ENCODE assay signal across 34 cellular contexts in the genomic region with DNA sequence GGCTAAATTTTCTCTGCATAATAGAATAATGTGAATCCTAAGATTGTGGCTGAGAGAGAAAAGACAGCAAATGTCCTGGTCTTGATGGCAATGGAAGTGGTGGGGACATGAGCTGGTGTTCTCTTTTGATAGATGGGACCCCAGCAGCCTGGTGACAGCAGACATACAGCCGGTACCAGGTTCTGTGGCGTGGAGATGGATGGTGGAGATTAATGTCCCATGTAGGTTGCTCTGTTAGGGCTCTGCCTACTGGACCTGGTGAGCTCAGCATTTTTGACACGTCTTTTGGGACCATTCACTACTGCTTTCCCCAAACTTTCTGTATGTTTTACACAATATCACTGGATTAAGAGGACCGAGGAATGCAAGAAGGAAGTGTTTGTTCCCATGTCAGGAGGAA. TPM values are rescaled to one million over a fixed set of nuclear protein-coding genes. Genes with fewer than 3 reads are reported as not detected.
DNase-seq lines count a peak whose midpoint lies in the region; ATAC-seq, FAIRE-seq and TF ChIP-seq lines count a peak whose summit lies in the region.
"Had no signal": no experiment of that assay in that cellular context is flagged by ENCODE, and none has a peak within 500 bp of the region (broad histone marks: within the 10 kb centered on the region; RNA-seq: fewer than 3 reads in every experiment).

No MANE protein-coding gene starts in this region.

- peaks cover 23% of the 10 kb centered on the region for H3K9me3 Mint-ChIP-seq in WTC11
- H3K9me3 Mint-ChIP-seq: stimulated activated naive CD8-positive, alpha-beta T cell treated with anti-CD3 and anti-CD28 coated beads, Interleukin-15, amount 100 ng/mL, for 72 hours had no signal

- H3K4me1 Mint-ChIP-seq in WTC11 = peaks cover 6% of the 10 kb centered on the region

- H3K27ac ChIP-seq in HepG2 (ENCODE audit: extremely low read length, insufficient read depth, low read length) = no peak overlapping the region
- no peak overlapping the region for H3K27ac ChIP-seq in right lobe of liver
- H3K27ac ChIP-seq: BLaER1, esophagus squamous epithelium, SJSA1, skin epidermis had no signal

- BruUV-seq in HepG2 (replicated peaks; lab: Mats Ljungman, UMichigan) = no TSS peak

- in situ Hi-C loops in HepG2 (cut with HindIII; ENCODE audit: extremely low pct_ligation_motif_present, low pct_unique_long_range_greater_than_20kb) = loop anchor here (10.0 kb wide), 1 partner anchor 180 kb away; the partner anchor contains the start of gene CEACAM18

- no peak overlapping the region for H3K4me2 ChIP-seq in HepG2 (ENCODE audit: low read depth, low read length)
- H3K4me2 ChIP-seq: BLaER1 had no signal

- TF ChIP-seq EP300 in HepG2 (IDR thresholded peaks at IDR 0.05; ENCODE audit: low read depth in 2 of 2, low read length in 2 of 2) (no peak), HepG2 (CRISPR knock-in tag; IDR thresholded peaks at IDR 0.05; ENCODE audit: borderline replicate concordance) (no peak)

- ATAC-seq in HepG2 = no peak
- no peak for ATAC-seq in right lobe of liver
- ATAC-seq in WTC11 = peak; percentile 69
- no peak for ATAC-seq in GM19035 (IDR thresholded peaks at IDR 0.05; ENCODE audit: unreplicated experiment)
- ATAC-seq: activated CD4-positive, alpha-beta T cell treated with anti-CD3 and anti-CD28 coated beads for 36 hours; stimulated activated naive CD8-positive, alpha-beta T cell treated with anti-CD3 and anti-CD28 coated beads, Interleukin-15, amount 100 ng/mL, for 72 hours had no signal

- no peak overlapping the region for H3K9ac ChIP-seq in HepG2 (ENCODE audit: insufficient read depth, low read depth, low read length)
- H3K9ac ChIP-seq: BLaER1 had no signal

- FAIRE-seq in HepG2 (lab: Jason Lieb, UNC) = no peak
- FAIRE-seq: astrocyte, frontal cortex, GM12892 had no signal

- H3K36me3 Mint-ChIP-seq in WTC11 = peaks cover 6% of the 10 kb centered on the region

- TF ChIP-seq CTCF in HepG2 (CRISPR knock-in tag; IDR thresholded peaks at IDR 0.05) (no peak), right lobe of liver (IDR thresholded peaks at IDR 0.05) (no peak), WTC11 (IDR thresholded peaks at IDR 0.05) (no peak)

- CTCF ChIA-PET in HepG2 (lab: Yijun Ruan, JAX; ENCODE audit: low intra/inter-chr PET ratio, low total read pairs) = no interaction called here
- CTCF ChIA-PET in WTC11 (lab: Charles Lee) = interaction anchor here (0.5 to 2.0 kb wide), 17 partner anchors 27 to 560 kb away, joined by 3 to 10 read pairs (median 4); no protein-coding TSS in a partner anchor

- H3K36me3 ChIP-seq in HepG2 (replicated peaks in 1 of 2; ENCODE audit: control insufficient read depth in 1 of 2, insufficient read depth in 2 of 2, low read length in 2 of 2) (no peaks in the 10 kb centered on the region), right lobe of liver (no peaks in the 10 kb centered on the region)
- H3K36me3 ChIP-seq: BLaER1, esophagus squamous epithelium, HAP-1, SJSA1 had no signal

- no peaks in the 10 kb centered on the region for H4K20me1 ChIP-seq in HepG2 (ENCODE audit: insufficient read depth, low read length)
- H4K20me1 ChIP-seq: BLaER1 had no signal

- WGBS in HepG2 (ENCODE audit: low lambda C conversion rate) = 19% methylated on average over 4 of the region's 4 CpGs
- 49% methylated on average over 4 of the region's 4 CpGs for WGBS in right lobe of liver (ENCODE audit: insufficient coverage, low coverage, low lambda C conversion rate, missing lambda C conversion rate)

- no peak overlapping the region for H3K4me3 Mint-ChIP-seq in WTC11
- H3K4me3 Mint-ChIP-seq: activated CD4-positive, alpha-beta T cell treated with anti-CD3 and anti-CD28 coated beads for 36 hours; nephron; stimulated activated naive CD8-positive, alpha-beta T cell treated with anti-CD3 and anti-CD28 coated beads, Interleukin-15, amount 100 ng/mL, for 72 hours had no signal

- H3K4me1 ChIP-seq in HepG2 (ENCODE audit: insufficient read depth, low read length) (no peaks in the 10 kb centered on the region), right lobe of liver (peaks cover 0 to 3% (median 0%) of the 10 kb centered on the region in 4 donors)
- H3K4me1 ChIP-seq: HAP-1, SJSA1 had no signal

- H3K9me3 ChIP-seq in HepG2 (ENCODE audit: low read length) = no peaks in the 10 kb centered on the region
- H3K9me3 ChIP-seq in right lobe of liver = no peaks in the 10 kb centered on the region
- H3K9me3 ChIP-seq: BLaER1, esophagus squamous epithelium, HAP-1, SJSA1 had no signal

- no peak overlapping the region for H2AFZ ChIP-seq in HepG2 (ENCODE audit: low read length)

- H3K27me3 ChIP-seq in HepG2 (ENCODE audit: control insufficient read depth in 1 of 2, insufficient read depth in 2 of 2, low read length in 2 of 2) (no peaks in the 10 kb centered on the region), right lobe of liver (no peaks in the 10 kb centered on the region)
- H3K27me3 ChIP-seq: BLaER1, SJSA1 had no signal

- H3K79me2 ChIP-seq in HepG2 (ENCODE audit: insufficient read depth, low read length) = no peaks in the 10 kb centered on the region

- no peak for TF ChIP-seq RAD21 in HepG2 (CRISPR knock-in tag; IDR thresholded peaks at IDR 0.05)

- H3K4me3 ChIP-seq in HepG2 (replicated peaks in 1 of 3; ENCODE audit: insufficient read depth in 1 of 3, low read depth in 2 of 3, low read length in 3 of 3) = no peak overlapping the region
- H3K4me3 ChIP-seq in right lobe of liver = no peak overlapping the region
- H3K4me3 ChIP-seq: BLaER1, esophagus squamous epithelium, HAP-1, lung, SJSA1, skin epidermis had no signal

- H3K27ac Mint-ChIP-seq in WTC11 = no peak overlapping the region
- H3K27ac Mint-ChIP-seq: activated CD4-positive, alpha-beta T cell treated with anti-CD3 and anti-CD28 coated beads for 36 hours; nephron; stimulated activated naive CD8-positive, alpha-beta T cell treated with anti-CD3 and anti-CD28 coated beads, Interleukin-15, amount 100 ng/mL, for 72 hours had no signal

- DNase-seq in HepG2 (ENCODE audit: low spot score) (no peak), right lobe of liver (no peak), NOMO-1 treated with DMSO at 0.1 percent for 48 hours (lab: John Stamatoyannopoulos, UW; ENCODE audit: unreplicated experiment) (peak; percentile 14), WTC11 (ENCODE audit: low spot score) (peak; percentile 34), ecto neural progenitor cell (ENCODE audit: low spot score) (no peak)
- no peak for DNase-seq in activated naive CD4-positive, alpha-beta T cell (lab: John Stamatoyannopoulos, UW)
- DNase-seq in activated CD4-positive, alpha-beta T cell treated with anti-CD3 and anti-CD28 coated beads for 48 hours = no peak
- DNase-seq: activated CD4-positive, alpha-beta T cell treated with anti-CD3 and anti-CD28 coated beads for 36 hours; activated effector memory CD4-positive, alpha-beta T cell treated with anti-CD3 and anti-CD28 coated beads, Interleukin-2, amount 50 U/mL, for 16 hours; caudate nucleus; COR-L47; esophagus squamous epithelium; NCI-H1092 treated with DMSO at 0.1 percent for 48 hours; NCI-H187; NCI-H2171; NCI-H510A; NK-92 treated with Interleukin-12 subunit alpha and Interleukin-12 subunit beta, amount 100 ng/mL, for 24 hours had no signal

- intact Hi-C loops in HepG2 (cut with micrococcal nuclease; ENCODE audit: unreplicated experiment) (loop anchor here (5.0 kb wide), 1 partner anchor 227 kb away; no protein-coding TSS in a partner anchor), right lobe of liver (cut with DNase I) (loop anchor here in 1 of 2 donors (10.0 kb wide), 1 partner anchor 170 kb away; no protein-coding TSS in a partner anchor)

- POLR2A ChIA-PET in HepG2 (lab: Yijun Ruan, JAX) (no interaction called here), WTC11 (lab: Charles Lee) (no interaction called here)

- peaks cover 53% of the 10 kb centered on the region for H3K27me3 Mint-ChIP-seq in WTC11 (ENCODE audit: low read depth)

- TF ChIP-seq POLR2A in HepG2 (IDR thresholded peaks at IDR 0.05; ENCODE audit: insufficient read depth in 1 of 2, low read depth in 2 of 2, low read length in 2 of 2) (no peak), right lobe of liver (IDR thresholded peaks at IDR 0.05) (no peak)

RNA-seq across cellular contexts. Expression of gene SIGLEC14, which starts 8.2 kb away (rescaled TPM):
- 0.09 TPM in 1 of 2 replicates, not detected in the other for total RNA-seq in HepG2 (2016; rRNA removed; fragmentation: Illumina TruSeq; extraction: Trizol)
- total RNA-seq in HepG2 (2016; cell fraction: cytosol; rRNA removed; fragmentation: Illumina TruSeq; extraction: Trizol; ENCODE audit: low read depth) = not detected in 2 replicates
- 0.13 TPM in 1 of 2 replicates, not detected in the other for total RNA-seq in HepG2 (2016; cell fraction: insoluble cytoplasmic fraction; rRNA removed; fragmentation: Illumina TruSeq; extraction: Trizol)
- 0.09 and 0.10 TPM in 2 replicates for total RNA-seq in HepG2 (2016; cell fraction: membrane; rRNA removed; fragmentation: Illumina TruSeq; extraction: Trizol)
- not detected in 2 replicates for total RNA-seq in HepG2 (2016; cell fraction: nucleus; rRNA removed; fragmentation: Illumina TruSeq; extraction: Trizol)
- 0.04 and 0.05 TPM in 2 replicates for polyA plus RNA-seq in HepG2 (2011; rRNA removed)
- polyA plus RNA-seq in HepG2 (2011; cell fraction: cytosol; rRNA removed) = 0.06 TPM in 1 of 2 replicates, not detected in the other
- polyA plus RNA-seq in HepG2 (2011; cell fraction: nucleus; rRNA removed) = not detected in 2 replicates
- polyA plus RNA-seq in HepG2 (2012) = 0.09 TPM in 1 of 2 replicates, not detected in the other
- not detected in 2 replicates for polyA plus RNA-seq in HepG2 (2016; cell fraction: cytosol; fragmentation: Illumina TruSeq; extraction: Trizol; ENCODE audit: low read depth)
- 0.11 and 0.14 TPM in 2 replicates for polyA plus RNA-seq in HepG2 (2016; cell fraction: insoluble cytoplasmic fraction; fragmentation: Illumina TruSeq; extraction: Trizol; ENCODE audit: low read depth)
- polyA plus RNA-seq in HepG2 (2016; cell fraction: membrane; fragmentation: Illumina TruSeq; extraction: Trizol; ENCODE audit: low read depth) = 0.11 and 0.20 TPM in 2 replicates
- polyA plus RNA-seq in HepG2 (2016; cell fraction: nucleus; fragmentation: Illumina TruSeq; extraction: Trizol; ENCODE audit: insufficient read depth, low read depth) = 0.28 TPM in 1 of 2 replicates, not detected in the other
- polyA minus RNA-seq in HepG2 (2011; rRNA and poly(A)+ RNA removed; ENCODE audit: low replicate concordance) = 0.14 TPM in 1 of 2 replicates, not detected in the other
- polyA minus RNA-seq in HepG2 (2011; cell fraction: cytosol; rRNA and poly(A)+ RNA removed) = not detected in 2 replicates
- polyA minus RNA-seq in HepG2 (2011; cell fraction: nucleus; rRNA and poly(A)+ RNA removed) = not detected in 2 replicates
- total RNA-seq in right lobe of liver = 1 to 10 TPM in 4 of 6 experiments, not detected in 2; 2.9 to 6.1 (median 3.4) TPM
- total RNA-seq in WTC11 (2021) = not detected in 3 replicates
- total RNA-seq: activated CD4-positive, alpha-beta T cell treated with anti-CD3 and anti-CD28 coated beads for 36 hours; astrocyte; osteocyte; renal cortical epithelial cell; RPMI7951; SJSA1; T-helper 1 cell treated with Interleukin-12 subunit alpha and Interleukin-12 subunit beta and Interleukin-4 antibody, amounts not matched to agents 30 ng/mL and 1 ng/mL, for 36 hours had no signal

RNA-seq across cellular contexts. Expression of gene SIGLEC5, which starts 24.6 kb away (rescaled TPM):
- total RNA-seq in HepG2 (2016; rRNA removed; fragmentation: Illumina TruSeq; extraction: Trizol) = not detected in 2 replicates
- not detected in 2 replicates for total RNA-seq in HepG2 (2016; cell fraction: cytosol; rRNA removed; fragmentation: Illumina TruSeq; extraction: Trizol; ENCODE audit: low read depth)
- total RNA-seq in HepG2 (2016; cell fraction: insoluble cytoplasmic fraction; rRNA removed; fragmentation: Illumina TruSeq; extraction: Trizol) = not detected in 2 replicates
- not detected in 2 replicates for total RNA-seq in HepG2 (2016; cell fraction: membrane; rRNA removed; fragmentation: Illumina TruSeq; extraction: Trizol)
- total RNA-seq in HepG2 (2016; cell fraction: nucleus; rRNA removed; fragmentation: Illumina TruSeq; extraction: Trizol) = not detected in 2 replicates
- polyA plus RNA-seq in HepG2 (2011; rRNA removed) = not detected in 2 replicates
- polyA plus RNA-seq in HepG2 (2011; cell fraction: cytosol; rRNA removed) = not detected in 2 replicates
- not detected in 2 replicates for polyA plus RNA-seq in HepG2 (2011; cell fraction: nucleus; rRNA removed)
- polyA plus RNA-seq in HepG2 (2012) = not detected in 2 replicates
- polyA plus RNA-seq in HepG2 (2016; cell fraction: cytosol; fragmentation: Illumina TruSeq; extraction: Trizol; ENCODE audit: low read depth) = not detected in 2 replicates
- not detected in 2 replicates for polyA plus RNA-seq in HepG2 (2016; cell fraction: insoluble cytoplasmic fraction; fragmentation: Illumina TruSeq; extraction: Trizol; ENCODE audit: low read depth)
- not detected in 2 replicates for polyA plus RNA-seq in HepG2 (2016; cell fraction: membrane; fragmentation: Illumina TruSeq; extraction: Trizol; ENCODE audit: low read depth)
- not detected in 2 replicates for polyA plus RNA-seq in HepG2 (2016; cell fraction: nucleus; fragmentation: Illumina TruSeq; extraction: Trizol; ENCODE audit: insufficient read depth, low read depth)
- polyA minus RNA-seq in HepG2 (2011; rRNA and poly(A)+ RNA removed; ENCODE audit: low replicate concordance) = not detected in 2 replicates
- polyA minus RNA-seq in HepG2 (2011; cell fraction: cytosol; rRNA and poly(A)+ RNA removed) = not detected in 2 replicates
- polyA minus RNA-seq in HepG2 (2011; cell fraction: nucleus; rRNA and poly(A)+ RNA removed) = not detected in 2 replicates
- 1 to 10 TPM in 1 of 6 experiments, under 1 TPM in 2, not detected in 3; 0.89 to 1.1 (median 0.92) TPM for total RNA-seq in right lobe of liver
- total RNA-seq in WTC11 (2021) = 0.15 TPM in 1 of 3 replicates, not detected in the others
- total RNA-seq: activated CD4-positive, alpha-beta T cell treated with anti-CD3 and anti-CD28 coated beads for 36 hours; astrocyte; HT1080; osteocyte; renal cortical epithelial cell; RPMI7951; SJSA1; T-helper 1 cell treated with Interleukin-12 subunit alpha and Interleukin-12 subunit beta and Interleukin-4 antibody, amounts not matched to agents 30 ng/mL and 1 ng/mL, for 36 hours had no signal
- polyA plus RNA-seq: lung, thymus had no signal

RNA-seq across cellular contexts. Expression of gene SPACA6, which starts 38.3 kb away (rescaled TPM):
- 0.53 and 2.2 TPM in 2 replicates for total RNA-seq in HepG2 (2016; rRNA removed; fragmentation: Illumina TruSeq; extraction: Trizol)
- total RNA-seq in HepG2 (2016; cell fraction: cytosol; rRNA removed; fragmentation: Illumina TruSeq; extraction: Trizol; ENCODE audit: low read depth) = 1.1 and 1.9 TPM in 2 replicates
- 2.6 TPM in 1 of 2 replicates, not detected in the other for total RNA-seq in HepG2 (2016; cell fraction: insoluble cytoplasmic fraction; rRNA removed; fragmentation: Illumina TruSeq; extraction: Trizol)
- 0.53 and 1.2 TPM in 2 replicates for total RNA-seq in HepG2 (2016; cell fraction: membrane; rRNA removed; fragmentation: Illumina TruSeq; extraction: Trizol)
- 2.1 and 4.9 TPM in 2 replicates for total RNA-seq in HepG2 (2016; cell fraction: nucleus; rRNA removed; fragmentation: Illumina TruSeq; extraction: Trizol)
- polyA plus RNA-seq in HepG2 (2011; rRNA removed) = 1.4 and 2.3 TPM in 2 replicates
- polyA plus RNA-seq in HepG2 (2011; cell fraction: cytosol; rRNA removed) = 0.26 and 0.76 TPM in 2 replicates
- polyA plus RNA-seq in HepG2 (2011; cell fraction: nucleus; rRNA removed) = 12.4 and 14.0 TPM in 2 replicates
- polyA plus RNA-seq in HepG2 (2012) = 2.2 and 3.3 TPM in 2 replicates
- 0.78 and 0.85 TPM in 2 replicates for polyA plus RNA-seq in HepG2 (2016; cell fraction: cytosol; fragmentation: Illumina TruSeq; extraction: Trizol; ENCODE audit: low read depth)
- 0.48 and 0.82 TPM in 2 replicates for polyA plus RNA-seq in HepG2 (2016; cell fraction: insoluble cytoplasmic fraction; fragmentation: Illumina TruSeq; extraction: Trizol; ENCODE audit: low read depth)
- 0.42 and 1.5 TPM in 2 replicates for polyA plus RNA-seq in HepG2 (2016; cell fraction: membrane; fragmentation: Illumina TruSeq; extraction: Trizol; ENCODE audit: low read depth)
- polyA plus RNA-seq in HepG2 (2016; cell fraction: nucleus; fragmentation: Illumina TruSeq; extraction: Trizol; ENCODE audit: insufficient read depth, low read depth) = 9.6 and 9.8 TPM in 2 replicates
- 1.8 and 1.9 TPM in 2 replicates for polyA minus RNA-seq in HepG2 (2011; rRNA and poly(A)+ RNA removed; ENCODE audit: low replicate concordance)
- not detected in 2 replicates for polyA minus RNA-seq in HepG2 (2011; cell fraction: cytosol; rRNA and poly(A)+ RNA removed)
- 6.3 and 6.8 TPM in 2 replicates for polyA minus RNA-seq in HepG2 (2011; cell fraction: nucleus; rRNA and poly(A)+ RNA removed)
- 1 to 10 TPM in 5 of 6 experiments, under 1 TPM in 1; 0.98 to 4.7 (median 2.3) TPM for total RNA-seq in right lobe of liver
- 9.3 to 13.3 TPM (median 9.8 TPM) in 3 replicates for total RNA-seq in WTC11 (2021)

Comparison
In these comparisons a context has a peak if more than half of its experiments do, and no peak if none do; other contexts are left out.
1. DNase-seq: peak in NOMO-1 treated with DMSO at 0.1 percent for 48 hours (single experiment) and WTC11 (single experiment); none in HepG2 (single experiment), right lobe of liver (0 of 3), activated naive CD4-positive, alpha-beta T cell (0 of 4), activated CD4-positive, alpha-beta T cell treated with anti-CD3 and anti-CD28 coated beads for 48 hours (single experiment) and ecto neural progenitor cell (single experiment).
2. Of the 50 proteins assayed by ChIP-seq in both HepG2 and WTC11: peak only in HepG2: none; only in WTC11: none; in both: ZNF317; in neither: 49.